Comparison of ENCODE assay signal across 8 cellular contexts in genomic region chr2:48248251-48248933, GRCh38.
DNase-seq lines count a peak whose midpoint lies in the region; ATAC-seq and TF ChIP-seq lines count a peak whose summit lies in the region.

No MANE protein-coding gene starts in this region.

- H3K4me1 Mint-ChIP-seq in WTC11 = peaks cover 7% of the 10 kb centered on the region

- no peak overlapping the region for H3K4me3 Mint-ChIP-seq in WTC11

- DNase-seq in Daoy (ENCODE audit: low read depth) = peak; percentile 87
- DNase-seq in WTC11 (ENCODE audit: low spot score) = no peak
- DNase-seq in islet precursor cell = peak; percentile 91
- no peak for DNase-seq in NCI-H510A treated with DMSO at 0.1 percent for 48 hours (lab: John Stamatoyannopoulos, UW)
- no peak for DNase-seq in BE2C
- DNase-seq in anterior cingulate cortex (lab: John Stamatoyannopoulos, UW) = no peak

- POLR2A ChIA-PET in WTC11 (lab: Charles Lee) = no interaction called here

- no peaks in the 10 kb centered on the region for H3K9me3 Mint-ChIP-seq in WTC11

- H3K27ac Mint-ChIP-seq in WTC11 = peak overlapping the region; percentile 49; the same call in 1 of the 2 replicates

- no peaks in the 10 kb centered on the region for H3K27me3 ChIP-seq in BE2C

- H3K27me3 Mint-ChIP-seq in WTC11 (ENCODE audit: low read depth) = no peaks in the 10 kb centered on the region

- no peaks in the 10 kb centered on the region for H3K4me1 ChIP-seq in BE2C

- no peaks in the 10 kb centered on the region for H3K36me3 ChIP-seq in BE2C

- TF ChIP-seq CTCF in WTC11 (IDR thresholded peaks at IDR 0.05) = no peak
- no peak for TF ChIP-seq CTCF in BE2C (IDR thresholded peaks at IDR 0.05; ENCODE audit: low read depth, low read length)

- no peaks in the 10 kb centered on the region for H3K9me3 ChIP-seq in BE2C

- peak; percentile 79 for ATAC-seq in GM21381 (IDR thresholded peaks at IDR 0.05; ENCODE audit: unreplicated experiment)
- peak; percentile 85 for ATAC-seq in HG03521 (IDR thresholded peaks at IDR 0.05; ENCODE audit: unreplicated experiment)
- peak; percentile 78 for ATAC-seq in WTC11

- H3K4me3 ChIP-seq in BE2C (ENCODE audit: low read depth, low read length) = no peak overlapping the region

- CTCF ChIA-PET in WTC11 (lab: Charles Lee) = no interaction called here

- no peaks in the 10 kb centered on the region for H3K36me3 Mint-ChIP-seq in WTC11

TF ChIP-seq in WTC11, 78 proteins besides CTCF, POLR2A, EP300 and RAD21:
- no peak for TF ChIP-seq JUN (CRISPR knock-in tag; IDR thresholded peaks at IDR 0.05)
- no peak for TF ChIP-seq RELA (CRISPR knock-in tag; IDR thresholded peaks at IDR 0.05; ENCODE audit: borderline replicate concordance)
- TF ChIP-seq GABPB1 (CRISPR knock-in tag; IDR thresholded peaks at IDR 0.05) = no peak

Comparison
In these comparisons a context has a peak if more than half of its experiments do, and no peak if none do; other contexts are left out.
1. DNase-seq: peak in Daoy (single experiment) and islet precursor cell (single experiment); none in WTC11 (single experiment), NCI-H510A treated with DMSO at 0.1 percent for 48 hours (single experiment), BE2C (single experiment) and anterior cingulate cortex (0 of 58).
2. Peak in every context shown above with its lines, with median percentiles within 50 percentile points of each other: ATAC-seq.